Comparison of ENCODE assay signal across 8 cellular contexts in genomic region chr3:183253961-183254815, GRCh38. TPM values are rescaled to one million over a fixed set of nuclear protein-coding genes. Genes with fewer than 3 reads are reported as not detected.
DNase-seq lines count a peak whose midpoint lies in the region; ATAC-seq lines count a peak whose summit lies in the region.

No MANE protein-coding gene starts in this region.

- peaks cover 5% of the 10 kb centered on the region; the same call in 1 of the 2 replicates for H3K27me3 ChIP-seq in iPS DF 6.9 (ENCODE audit: control insufficient read depth, insufficient read depth, low read length)

- no peak overlapping the region for H3K27ac ChIP-seq in iPS DF 6.9 (ENCODE audit: low read length)

- peak overlapping the region; percentile 93 for H3K4me3 ChIP-seq in iPS DF 6.9 (ENCODE audit: low read length)

- DNase-seq in NCI-H2171 treated with DMSO at 0.1 percent for 48 hours (lab: John Stamatoyannopoulos, UW) (peak; percentile 7), NCI-H2171 (lab: John Stamatoyannopoulos, UW) (no peak), NCI-H526 treated with DMSO at 0.1 percent for 48 hours (lab: John Stamatoyannopoulos, UW) (peak; percentile 41), amniotic epithelial cell (ENCODE audit: low read depth) (peak; percentile 31), iPS DF 6.9 (ENCODE audit: low read depth, low spot score) (no peak), sciatic nerve (ENCODE audit: low spot score) (peak; percentile 67), cerebellar nuclear complex (lab: John Stamatoyannopoulos, UW) (no peak), germinal center (ENCODE audit: low spot score) (no peak)

- no peaks in the 10 kb centered on the region for H3K9me3 ChIP-seq in iPS DF 6.9 (ENCODE audit: control insufficient read depth, insufficient read depth, low read length)

- H3K4me1 ChIP-seq in iPS DF 6.9 (ENCODE audit: control insufficient read depth, insufficient read depth, low read length), result peaks cover 2% of the 10 kb centered on the region; the same call in 1 of the 2 replicates

- intact Hi-C loops in sciatic nerve (cut with DNase I), result no loop called here

- H3K36me3 ChIP-seq in iPS DF 6.9 (ENCODE audit: control insufficient read depth, insufficient read depth, low read length), result no peaks in the 10 kb centered on the region

- ATAC-seq in sciatic nerve, result peak; percentile 38

- WGBS in iPS DF 6.9 (ENCODE audit: insufficient coverage, insufficient read length), result no CpG with 5 or more reads among the region's 109 CpGs

RNA-seq across cellular contexts. Expression of gene B3GNT5, which starts 1.1 kb away (rescaled TPM):
- total RNA-seq in sciatic nerve, result 30.3 TPM

Comparison
In these comparisons a context has a peak if more than half of its experiments do, and no peak if none do; other contexts are left out.
1. DNase-seq: peak in NCI-H2171 treated with DMSO at 0.1 percent for 48 hours (single experiment), NCI-H526 treated with DMSO at 0.1 percent for 48 hours (single experiment), amniotic epithelial cell (single experiment) and sciatic nerve (single experiment); none in NCI-H2171 (single experiment), iPS DF 6.9 (single experiment), cerebellar nuclear complex (0 of 2) and germinal center (single experiment).